Comparison of ENCODE assay signal across 8 cellular contexts in genomic region chr10:79025113-79025832, GRCh38. TPM values are rescaled to one million over a fixed set of nuclear protein-coding genes. Genes with fewer than 3 reads are reported as not detected.
DNase-seq lines count a peak whose midpoint lies in the region; ATAC-seq and TF ChIP-seq lines count a peak whose summit lies in the region.

No MANE protein-coding gene starts in this region.

- intact Hi-C loops in psoas muscle (cut with DNase I) = no loop called here

- DNase-seq in activated CD4-positive, CD25-positive, alpha-beta regulatory T cell treated with anti-CD3 and anti-CD28 coated beads, Interleukin-2, amount 50 U/mL, for 72 hours = peak; percentile 35
- DNase-seq in psoas muscle (peak; percentile 18 to 45), T-helper 9 cell (no peak), NCI-H146 (lab: John Stamatoyannopoulos, UW) (no peak), kidney glomerular epithelial cell (lab: John Stamatoyannopoulos, UW) (no peak), cerebellar nuclear complex (lab: John Stamatoyannopoulos, UW) (no peak)

- TF ChIP-seq CTCF in HEK293 (tag by site-specific recombination; IDR thresholded peaks at IDR 0.05) (no peak), gastroesophageal sphincter (IDR thresholded peaks at IDR 0.05) (no peak), psoas muscle (IDR thresholded peaks at IDR 0.05) (no peak)

- H3K36me3 ChIP-seq in HEK293 (ENCODE audit: control insufficient read depth in 2 of 2, insufficient read depth in 1 of 2, low read length in 2 of 2) (no peaks in the 10 kb centered on the region), gastroesophageal sphincter (no peaks in the 10 kb centered on the region), psoas muscle (ENCODE audit: insufficient read depth in 1 of 2, low read depth in 1 of 2) (no peaks in the 10 kb centered on the region)

- peak; percentile 35 for ATAC-seq in gastroesophageal sphincter
- ATAC-seq in psoas muscle = no peak

- no peak overlapping the region for H3K4me3 ChIP-seq in HEK293 (ENCODE audit: low read depth, low read length)
- no peak overlapping the region for H3K4me3 ChIP-seq in gastroesophageal sphincter
- no peak overlapping the region for H3K4me3 ChIP-seq in psoas muscle

- H3K27ac ChIP-seq in HEK293 (ENCODE audit: extremely low read depth, low read depth, low read length) (no peak overlapping the region), gastroesophageal sphincter (peak overlapping the region in 2 of 4 donors; percentile 36 to 41), psoas muscle (peak overlapping the region; percentile 92)

- WGBS in gastroesophageal sphincter (ENCODE audit: low coverage in 1 of 2), 2 donors = 19 to 20% methylated on average over 5 to 7 of the region's 23 CpGs
- 59 to 76% (median 68%) methylated on average over 22 to 23 of the region's 23 CpGs for WGBS in psoas muscle, 3 donors

- H3K9me3 ChIP-seq in HEK293 (ENCODE audit: control insufficient read depth, insufficient read depth, low read depth, low read length) (no peaks in the 10 kb centered on the region), gastroesophageal sphincter (no peaks in the 10 kb centered on the region), psoas muscle (no peaks in the 10 kb centered on the region)

- H3K27me3 ChIP-seq in gastroesophageal sphincter (no peaks in the 10 kb centered on the region), psoas muscle (ENCODE audit: insufficient read depth in 3 of 3, low read length in 2 of 3) (no peaks in the 10 kb centered on the region)

- H3K4me1 ChIP-seq in HEK293 (ENCODE audit: control insufficient read depth, insufficient read depth, low read length) (no peaks in the 10 kb centered on the region), gastroesophageal sphincter (peaks cover 0 to 25% (median 4%) of the 10 kb centered on the region in 3 donors), psoas muscle (peaks cover 16% of the 10 kb centered on the region)

- no peak for TF ChIP-seq POLR2A in gastroesophageal sphincter (IDR thresholded peaks at IDR 0.05)

- POLR2A ChIA-PET in HEK293 (lab: Yijun Ruan, JAX) = no interaction called here

- CTCF ChIA-PET in HEK293 (lab: Yijun Ruan, JAX) = no interaction called here

- no peak for TF ChIP-seq EP300 in gastroesophageal sphincter (IDR thresholded peaks at IDR 0.05)

TF ChIP-seq in HEK293, 187 proteins besides CTCF, POLR2A, EP300 and RAD21:
- TF ChIP-seq ZNF2 (tag by site-specific recombination; IDR thresholded peaks at IDR 0.05) = no peak
- TF ChIP-seq EGR2 (tag by site-specific recombination; IDR thresholded peaks at IDR 0.05; ENCODE audit: low read depth) = peak; percentile 96
- TF ChIP-seq ZSCAN4 (tag by site-specific recombination; IDR thresholded peaks at IDR 0.05) = peak; percentile 70
- peak; percentile 92 for TF ChIP-seq ZFHX2 (tag by site-specific recombination; conservative IDR thresholded peaks at IDR 0.05)

RNA-seq across cellular contexts. Expression of gene ZMIZ1, which starts 43.5 kb away (rescaled TPM):
- total RNA-seq in gastroesophageal sphincter (10 to 100 TPM; 36.3 to 79.2 (median 67.1) TPM), psoas muscle (10 to 100 TPM; 30.0 to 37.6 (median 35.4) TPM)
- 10 to 100 TPM; 10.4 to 24.3 (median 22.0) TPM for polyA plus RNA-seq in psoas muscle

Comparison
In these comparisons a context has a peak if more than half of its experiments do, and no peak if none do; other contexts are left out.
1. DNase-seq: peak in activated CD4-positive, CD25-positive, alpha-beta regulatory T cell treated with anti-CD3 and anti-CD28 coated beads, Interleukin-2, amount 50 U/mL, for 72 hours (single experiment) and psoas muscle (2 of 2); none in T-helper 9 cell (single experiment), NCI-H146 (single experiment), kidney glomerular epithelial cell (single experiment) and cerebellar nuclear complex (0 of 2).